Comparison of ENCODE assay signal across 9 cellular contexts in genomic region chr10:63671317-63671937, GRCh38.
DNase-seq lines count a peak whose midpoint lies in the region; ATAC-seq and TF ChIP-seq lines count a peak whose summit lies in the region.
"Had no signal": no experiment of that assay in that cellular context is flagged by ENCODE, and none has a peak within 500 bp of the region (broad histone marks: within the 10 kb centered on the region; RNA-seq: fewer than 3 reads in every experiment).

No MANE protein-coding gene starts in this region.

- no peaks in the 10 kb centered on the region for H4K20me1 ChIP-seq in neural progenitor cell (ENCODE audit: low read depth)

- H3K27me3 ChIP-seq in BJ (ENCODE audit: control insufficient read depth, insufficient read depth, low read length) (no peaks in the 10 kb centered on the region), neural progenitor cell (no peaks in the 10 kb centered on the region), body of pancreas (no peaks in the 10 kb centered on the region)

- DNase-seq in BJ (ENCODE audit: low read depth) (peak; percentile 70), NCI-H1436 treated with DMSO at 0.1 percent for 48 hours (lab: John Stamatoyannopoulos, UW) (peak; percentile 50), epidermal melanocyte (ENCODE audit: insufficient read length, low spot score) (peak; percentile 72), neural progenitor cell (ENCODE audit: low spot score) (no peak), omental fat pad (ENCODE audit: low spot score) (no peak), body of pancreas (no peak)
- DNase-seq in activated T-helper 1 cell treated with anti-CD3 and anti-CD28 coated beads, Interleukin-12 subunit alpha, Interleukin-12 subunit beta, Interleukin-2, Interleukin-4 antibody, amounts not matched to agents 30 ng/mL and 10 ng/mL and 1 ng/mL, durations not matched to agents 14 hours and 24 hours and 36 hours (ENCODE audit: low spot score) = no peak
- no peak for DNase-seq in stimulated activated CD4-positive, alpha-beta T cell treated with anti-CD3 and anti-CD28 coated beads, Interleukin-15, amount 100 ng/mL, for 24 hours

- TF ChIP-seq POLR2A in body of pancreas (IDR thresholded peaks at IDR 0.05) = no peak

- H3K4me3 ChIP-seq in BJ (ENCODE audit: low read depth, low read length) (no peak overlapping the region), neural progenitor cell (no peak overlapping the region), body of pancreas (no peak overlapping the region)

- no peak for ATAC-seq in omental fat pad (ENCODE audit: low FRiP score)
- no peak for ATAC-seq in body of pancreas

- no peaks in the 10 kb centered on the region for H3K79me2 ChIP-seq in neural progenitor cell (ENCODE audit: low read depth)

- CTCF ChIA-PET in BJ (lab: Yijun Ruan, JAX) = interaction anchor here (0.9 to 2.5 kb wide), 2 partner anchors 48 to 505 kb away, joined by 3 to 11 read pairs; no protein-coding TSS in a partner anchor

- H3K27ac ChIP-seq in neural progenitor cell (no peak overlapping the region), body of pancreas (peak overlapping the region in 1 of 4 donors; percentile 6)

- H3K36me3 ChIP-seq in BJ (ENCODE audit: control insufficient read depth, insufficient read depth, low read length) = no peaks in the 10 kb centered on the region
- H3K36me3 ChIP-seq in neural progenitor cell = no peaks in the 10 kb centered on the region
- H3K36me3 ChIP-seq in body of pancreas (replicated peaks in 1 of 2; ENCODE audit: insufficient read depth in 1 of 2, low read depth in 2 of 2) = no peaks in the 10 kb centered on the region

- H3K27me3 Mint-ChIP-seq in neural progenitor cell (ENCODE audit: insufficient read depth, low read depth) = no peaks in the 10 kb centered on the region
- peaks cover 8% of the 10 kb centered on the region for H3K27me3 Mint-ChIP-seq in activated T-helper 1 cell treated with anti-CD3 and anti-CD28 coated beads, Interleukin-12 subunit alpha, Interleukin-12 subunit beta, Interleukin-2, Interleukin-4 antibody, amounts not matched to agents 30 ng/mL and 10 ng/mL and 1 ng/mL, durations not matched to agents 14 hours and 24 hours and 36 hours (ENCODE audit: insufficient read depth)
- H3K27me3 Mint-ChIP-seq: central memory CD8-positive, alpha-beta T cell had no signal

- H3K9me3 ChIP-seq in neural progenitor cell (ENCODE audit: low read depth) (no peaks in the 10 kb centered on the region), body of pancreas (no peaks in the 10 kb centered on the region)

- no peaks in the 10 kb centered on the region for H3K9me3 Mint-ChIP-seq in neural progenitor cell
- no peaks in the 10 kb centered on the region for H3K9me3 Mint-ChIP-seq in activated T-helper 1 cell treated with anti-CD3 and anti-CD28 coated beads, Interleukin-12 subunit alpha, Interleukin-12 subunit beta, Interleukin-2, Interleukin-4 antibody, amounts not matched to agents 30 ng/mL and 10 ng/mL and 1 ng/mL, durations not matched to agents 14 hours and 24 hours and 36 hours
- H3K9me3 Mint-ChIP-seq: central memory CD8-positive, alpha-beta T cell had no signal

- no peaks in the 10 kb centered on the region for H3F3A ChIP-seq in neural progenitor cell (ENCODE audit: low read depth)

- POLR2A ChIA-PET in BJ (lab: Charles Lee) = no interaction called here

- H3K9ac ChIP-seq in neural progenitor cell = no peak overlapping the region

- intact Hi-C loops in activated T-helper 1 cell treated with anti-CD3 and anti-CD28 coated beads, Interleukin-12 subunit alpha, Interleukin-12 subunit beta, Interleukin-2, Interleukin-4 antibody, amounts not matched to agents 30 ng/mL and 10 ng/mL and 1 ng/mL, durations not matched to agents 14 hours and 24 hours and 36 hours (cut with micrococcal nuclease) = no loop called here
- intact Hi-C loops in body of pancreas (cut with DNase I) = no loop called here

- WGBS in body of pancreas, 2 donors = 10 to 18% methylated on average over 2 of the region's 2 CpGs

- H3K4me3 Mint-ChIP-seq in neural progenitor cell = no peak overlapping the region
- H3K4me3 Mint-ChIP-seq in activated T-helper 1 cell treated with anti-CD3 and anti-CD28 coated beads, Interleukin-12 subunit alpha, Interleukin-12 subunit beta, Interleukin-2, Interleukin-4 antibody, amounts not matched to agents 30 ng/mL and 10 ng/mL and 1 ng/mL, durations not matched to agents 14 hours and 24 hours and 36 hours = no peak overlapping the region
- H3K4me3 Mint-ChIP-seq: central memory CD8-positive, alpha-beta T cell had no signal

- H2AFZ ChIP-seq in neural progenitor cell (replicated peaks) = peak overlapping the region; percentile 34

- H3K4me1 ChIP-seq in neural progenitor cell (peaks cover 20% of the 10 kb centered on the region), body of pancreas (peaks cover 9% of the 10 kb centered on the region)

- no peak overlapping the region for H3K27ac Mint-ChIP-seq in neural progenitor cell
- H3K27ac Mint-ChIP-seq in activated T-helper 1 cell treated with anti-CD3 and anti-CD28 coated beads, Interleukin-12 subunit alpha, Interleukin-12 subunit beta, Interleukin-2, Interleukin-4 antibody, amounts not matched to agents 30 ng/mL and 10 ng/mL and 1 ng/mL, durations not matched to agents 14 hours and 24 hours and 36 hours = no peak overlapping the region

- H3K4me1 Mint-ChIP-seq in neural progenitor cell = peaks cover 23% of the 10 kb centered on the region
- no peaks in the 10 kb centered on the region for H3K4me1 Mint-ChIP-seq in activated T-helper 1 cell treated with anti-CD3 and anti-CD28 coated beads, Interleukin-12 subunit alpha, Interleukin-12 subunit beta, Interleukin-2, Interleukin-4 antibody, amounts not matched to agents 30 ng/mL and 10 ng/mL and 1 ng/mL, durations not matched to agents 14 hours and 24 hours and 36 hours (ENCODE audit: low read depth)
- H3K4me1 Mint-ChIP-seq: central memory CD8-positive, alpha-beta T cell had no signal

- no peaks in the 10 kb centered on the region for H3K36me3 Mint-ChIP-seq in neural progenitor cell
- H3K36me3 Mint-ChIP-seq in activated T-helper 1 cell treated with anti-CD3 and anti-CD28 coated beads, Interleukin-12 subunit alpha, Interleukin-12 subunit beta, Interleukin-2, Interleukin-4 antibody, amounts not matched to agents 30 ng/mL and 10 ng/mL and 1 ng/mL, durations not matched to agents 14 hours and 24 hours and 36 hours (ENCODE audit: low read depth) = no peaks in the 10 kb centered on the region

- TF ChIP-seq CTCF in BJ (IDR thresholded peaks at IDR 0.05; ENCODE audit: insufficient read depth, low read depth, low read length) = no peak
- TF ChIP-seq CTCF in neural progenitor cell (IDR thresholded peaks at IDR 0.05) = no peak
- TF ChIP-seq CTCF in omental fat pad (IDR thresholded peaks at IDR 0.05) = no peak
- peak in 2 of 7 experiments; percentile 18 to 19 for TF ChIP-seq CTCF in body of pancreas (IDR thresholded peaks at IDR 0.05)

- H3K4me2 ChIP-seq in neural progenitor cell = peak overlapping the region; percentile 48

Comparison
In these comparisons a context has a peak if more than half of its experiments do, and no peak if none do; other contexts are left out.
1. DNase-seq: peak in BJ (single experiment), NCI-H1436 treated with DMSO at 0.1 percent for 48 hours (single experiment) and epidermal melanocyte (single experiment); none in neural progenitor cell (single experiment), omental fat pad (single experiment), activated T-helper 1 cell treated with anti-CD3 and anti-CD28 coated beads, Interleukin-12 subunit alpha, Interleukin-12 subunit beta, Interleukin-2, Interleukin-4 antibody, amounts not matched to agents 30 ng/mL and 10 ng/mL and 1 ng/mL, durations not matched to agents 14 hours and 24 hours and 36 hours (single experiment), stimulated activated CD4-positive, alpha-beta T cell treated with anti-CD3 and anti-CD28 coated beads, Interleukin-15, amount 100 ng/mL, for 24 hours (single experiment) and body of pancreas (0 of 4).